1 cellular context compared by ENCODE assay signal in genomic region chr22:37259540-37260029, GRCh38.
TF ChIP-seq lines count a peak whose summit lies in the region.

No MANE protein-coding gene starts in this region.

TF ChIP-seq in H1, 55 proteins besides CTCF, POLR2A, EP300 and RAD21:
- TF ChIP-seq TEAD4 (IDR thresholded peaks at IDR 0.05; ENCODE audit: low read depth, low read length) (peak; percentile 74; the same call in 1 of the 2 replicates), BRCA1 (IDR thresholded peaks at IDR 0.05; ENCODE audit: low read depth, low read length) (peak; percentile 61), CHD2 (IDR thresholded peaks at IDR 0.05; ENCODE audit: low read length) (peak; percentile 82), BACH1 (IDR thresholded peaks at IDR 0.05; ENCODE audit: low read length) (peak; percentile 89), SP4 (IDR thresholded peaks at IDR 0.05; ENCODE audit: low read length) (no peak), JUND (IDR thresholded peaks at IDR 0.05; ENCODE audit: low read length) (no peak), HDAC2 (IDR thresholded peaks at IDR 0.05; ENCODE audit: borderline replicate concordance in 1 of 2, low read depth in 2 of 2, low read length in 2 of 2) (peak; percentile 81 to 82; a peak in 2 of 4 replicates), SIX5 (IDR thresholded peaks at IDR 0.05; ENCODE audit: low read depth, low read length) (no peak), SP1 (IDR thresholded peaks at IDR 0.05; ENCODE audit: low read depth, low read length) (no peak), ASH2L (IDR thresholded peaks at IDR 0.05; ENCODE audit: low read length) (peak; percentile 36)
TF ChIP-seq in H1: peak in this region for 6.
